ENCODE assay signal across 31 cellular contexts in genomic region chr6:135428078-135428477, GRCh38.
"Had no signal": no experiment of that assay in that cellular context is flagged by ENCODE, and none has a peak within 500 bp of the region (broad histone marks: within the 10 kb centered on the region; RNA-seq: fewer than 3 reads in every experiment).

No MANE protein-coding gene starts in this region.

- ATAC-seq: natural killer cell; psoas muscle; right cardiac atrium; sciatic nerve; stimulated activated memory B cell treated with anti-CD40 and anti-IgM and Interleukin-4, amounts not matched to agents 10 μg/mL and 1 μg/mL and 100 μg/mL, for 72 hours; stimulated activated naive CD8-positive, alpha-beta T cell treated with anti-CD3 and anti-CD28 coated beads, Interleukin-15, amount 100 ng/mL, for 72 hours; stimulated activated naive CD8-positive, alpha-beta T cell treated with anti-CD3 and anti-CD28 coated beads, Interleukin-15, Interleukin-2, amounts not matched to agents 100 U/mL and 50 U/mL, for 24 hours; upper lobe of right lung had no signal

- H3K4me2 ChIP-seq: neural progenitor cell, smooth muscle cell had no signal

- H3K27me3 ChIP-seq: neural progenitor cell, ovary, spleen, suprapubic skin, testis, tibial artery, transverse colon, upper lobe of right lung, uterus had no signal

- H3K4me3 ChIP-seq: neural progenitor cell, ovary, psoas muscle, skin epidermis, smooth muscle cell, spleen, suprapubic skin, testis, tibial artery, transverse colon, upper lobe of right lung, uterus had no signal

- H3K27ac ChIP-seq: neural progenitor cell, ovary, parathyroid adenoma, psoas muscle, skin epidermis, spleen, suprapubic skin, testis, tibial artery, transverse colon, upper lobe of right lung, uterus had no signal

- H3K9me3 Mint-ChIP-seq: natural killer cell; nephron; neural progenitor cell; stimulated activated memory B cell treated with anti-CD40 and anti-IgM and Interleukin-4, amounts not matched to agents 10 μg/mL and 1 μg/mL and 100 μg/mL, for 72 hours; stimulated activated naive CD8-positive, alpha-beta T cell treated with anti-CD3 and anti-CD28 coated beads, Interleukin-15, amount 100 ng/mL, for 72 hours; type B pancreatic cell had no signal

- H3K9me3 ChIP-seq: ovary, psoas muscle, spleen, suprapubic skin, testis, tibial artery, transverse colon, upper lobe of right lung, uterus had no signal

- DNase-seq: natural killer cell; occipital lobe; ovary; posterior cingulate gyrus; psoas muscle; right cardiac atrium; spleen; stimulated activated CD4-positive, alpha-beta T cell treated with anti-CD3 and anti-CD28 coated beads, Interleukin-12 subunit alpha, Interleukin-12 subunit beta, amount 100 ng/mL, for 4 hours; stimulated activated CD4-positive, alpha-beta T cell treated with anti-CD3 and anti-CD28 coated beads, Interleukin-1b, Interleukin-23, amount 100 ng/mL, for 48 hours; stimulated activated CD4-positive, alpha-beta T cell treated with anti-CD3 and anti-CD28 coated beads, Interleukin-4, amount 100 ng/mL, for 1 hour; stimulated activated CD4-positive, alpha-beta T cell treated with anti-CD3 and anti-CD28 coated beads, Interleukin-4, amount 100 ng/mL, for 4 hours; stimulated activated CD8-positive, alpha-beta memory T cell treated with anti-CD3 and anti-CD28 coated beads, Interleukin-4, amount 100 ng/mL, for 48 hours; stimulated activated naive CD4-positive, alpha-beta T cell; stimulated activated naive CD8-positive, alpha-beta T cell treated with anti-CD3 and anti-CD28 coated beads, Interleukin-15, amount 100 ng/mL, for 72 hours; stimulated activated naive CD8-positive, alpha-beta T cell treated with anti-CD3 and anti-CD28 coated beads, Interleukin-15, Interleukin-2, amounts not matched to agents 100 U/mL and 50 U/mL, for 24 hours; substantia nigra; testis; tibial artery; transverse colon; upper lobe of right lung; uterus had no signal

- H3K9ac ChIP-seq: neural progenitor cell, parathyroid adenoma had no signal

- H3K27me3 Mint-ChIP-seq: progenitor cell of endocrine pancreas; stimulated activated memory B cell treated with anti-CD40 and anti-IgM and Interleukin-4, amounts not matched to agents 10 μg/mL and 1 μg/mL and 100 μg/mL, for 72 hours; stimulated activated naive CD8-positive, alpha-beta T cell treated with anti-CD3 and anti-CD28 coated beads, Interleukin-15, amount 100 ng/mL, for 72 hours; type B pancreatic cell had no signal

- H3K27ac Mint-ChIP-seq: natural killer cell; nephron; neural progenitor cell; progenitor cell of endocrine pancreas; stimulated activated memory B cell treated with anti-CD40 and anti-IgM and Interleukin-4, amounts not matched to agents 10 μg/mL and 1 μg/mL and 100 μg/mL, for 72 hours; stimulated activated naive CD8-positive, alpha-beta T cell treated with anti-CD3 and anti-CD28 coated beads, Interleukin-15, amount 100 ng/mL, for 72 hours; type B pancreatic cell had no signal

- H2AFZ ChIP-seq: neural progenitor cell, parathyroid adenoma had no signal

- H3K36me3 Mint-ChIP-seq: natural killer cell, neural progenitor cell, type B pancreatic cell had no signal

- H3K79me2 ChIP-seq: parathyroid adenoma had no signal

- H3K4me3 Mint-ChIP-seq: natural killer cell; nephron; neural progenitor cell; stimulated activated memory B cell treated with anti-CD40 and anti-IgM and Interleukin-4, amounts not matched to agents 10 μg/mL and 1 μg/mL and 100 μg/mL, for 72 hours; stimulated activated naive CD8-positive, alpha-beta T cell treated with anti-CD3 and anti-CD28 coated beads, Interleukin-15, amount 100 ng/mL, for 72 hours; type B pancreatic cell had no signal

- H3K4me1 ChIP-seq: neural progenitor cell, parathyroid adenoma, psoas muscle, suprapubic skin, testis, tibial artery, upper lobe of right lung, uterus had no signal

- H3K36me3 ChIP-seq: ovary, suprapubic skin, uterus had no signal

- H3K4me1 Mint-ChIP-seq: natural killer cell; nephron; neural progenitor cell; stimulated activated memory B cell treated with anti-CD40 and anti-IgM and Interleukin-4, amounts not matched to agents 10 μg/mL and 1 μg/mL and 100 μg/mL, for 72 hours had no signal
